In genomic region chr1:212858461-212859265, GRCh38 we compare ENCODE assay signal across 8 cellular contexts. TPM values are rescaled to one million over a fixed set of nuclear protein-coding genes. Genes with fewer than 3 reads are reported as not detected.
DNase-seq lines count a peak whose midpoint lies in the region; ATAC-seq and TF ChIP-seq lines count a peak whose summit lies in the region.

No MANE protein-coding gene starts in this region.

- H3K4me3 ChIP-seq in DND-41 (ENCODE audit: low read depth in 1 of 2, low read length in 2 of 2) (peak overlapping the region; percentile 42 to 72; a peak in 3 of 4 replicates), SK-N-SH (ENCODE audit: low read depth in 2 of 2, low read length in 1 of 2) (peak overlapping the region; percentile 78 to 80)

- H3K4me1 Mint-ChIP-seq in central memory CD8-positive, alpha-beta T cell: peaks cover 26% of the 10 kb centered on the region

- H3K4me2 ChIP-seq in DND-41 (ENCODE audit: insufficient read depth, low read length): peak overlapping the region; percentile 86
- H3K4me2 ChIP-seq in SK-N-SH: peak overlapping the region; percentile 95

- H4K20me1 ChIP-seq in DND-41 (ENCODE audit: insufficient read depth, low read length) (no peaks in the 10 kb centered on the region), SK-N-SH (ENCODE audit: insufficient read depth) (no peaks in the 10 kb centered on the region)

- no peaks in the 10 kb centered on the region for H3K27me3 ChIP-seq in DND-41 (ENCODE audit: insufficient read depth, low read length, poor library complexity)
- no peaks in the 10 kb centered on the region for H3K27me3 ChIP-seq in SK-N-SH (ENCODE audit: insufficient read depth)
- no peaks in the 10 kb centered on the region for H3K27me3 ChIP-seq in layer of hippocampus (ENCODE audit: control insufficient read depth, insufficient read depth, low read length)

- no peaks in the 10 kb centered on the region for H3K9me2 ChIP-seq in SK-N-SH

- WGBS in SK-N-SH (ENCODE audit: low lambda C conversion rate): 7% methylated on average over 14 of the region's 54 CpGs

- TF ChIP-seq CTCF in DND-41 (IDR thresholded peaks at IDR 0.05; ENCODE audit: borderline replicate concordance, extremely low read depth, low read length, poor library complexity, severe bottlenecking): no peak
- TF ChIP-seq CTCF in SK-N-SH (IDR thresholded peaks at IDR 0.05): no peak

- peaks cover 14% of the 10 kb centered on the region for H3K36me3 ChIP-seq in DND-41 (ENCODE audit: insufficient read depth, low read length)
- peaks cover 4 to 12% of the 10 kb centered on the region in 2 experiments for H3K36me3 ChIP-seq in SK-N-SH (replicated peaks in 1 of 2; ENCODE audit: control insufficient read depth in 1 of 2, insufficient read depth in 2 of 2, low read length in 1 of 2)

- no peak for TF ChIP-seq RAD21 in SK-N-SH (IDR thresholded peaks at IDR 0.05; ENCODE audit: low read length)

- peak overlapping the region; percentile 92 for H2AFZ ChIP-seq in DND-41 (ENCODE audit: low read depth, low read length)
- H2AFZ ChIP-seq in SK-N-SH (ENCODE audit: low read depth): peak overlapping the region; percentile 70

- no peak for TF ChIP-seq EP300 in SK-N-SH (IDR thresholded peaks at IDR 0.05; ENCODE audit: borderline replicate concordance in 1 of 2, low read depth in 1 of 2, low read length in 1 of 2)

- H3K9ac ChIP-seq in DND-41 (ENCODE audit: low read depth, low read length): peak overlapping the region; percentile 66
- H3K9ac ChIP-seq in SK-N-SH: peak overlapping the region; percentile 72

- peak overlapping the region; percentile 87 for H3K27ac Mint-ChIP-seq in central memory CD8-positive, alpha-beta T cell (ENCODE audit: low read depth)

- no peaks in the 10 kb centered on the region for H3K9me3 Mint-ChIP-seq in central memory CD8-positive, alpha-beta T cell

- H3K4me1 ChIP-seq in DND-41 (ENCODE audit: insufficient read depth, low read length) (peaks cover 58% of the 10 kb centered on the region), SK-N-SH (ENCODE audit: control insufficient read depth in 1 of 2, insufficient read depth in 2 of 2, low read depth in 1 of 2, low read length in 1 of 2) (peaks cover 0 to 18% of the 10 kb centered on the region in 2 experiments; a peak in 2 of 4 replicates)

- no peaks in the 10 kb centered on the region for H3K27me3 Mint-ChIP-seq in central memory CD8-positive, alpha-beta T cell

- CTCF ChIA-PET in SK-N-SH (lab: Yijun Ruan, JAX): interaction anchor here (0.6 to 2.4 kb wide), 7 partner anchors 11 to 403 kb away, joined by 3 to 7 read pairs (median 3); partner anchors contain the start of genes NSL1 and SPATA45

- H3K79me2 ChIP-seq in DND-41 (ENCODE audit: insufficient read depth, low read length) (peaks cover 65% of the 10 kb centered on the region), SK-N-SH (ENCODE audit: insufficient read depth) (peaks cover 60% of the 10 kb centered on the region)

- ATAC-seq in DND-41 (ENCODE audit: insufficient read depth, low read depth) (peak; percentile 14; the same call in 2 of the 3 replicates), GM19467 (IDR thresholded peaks at IDR 0.05; ENCODE audit: unreplicated experiment) (peak; percentile 14), HG03571 (IDR thresholded peaks at IDR 0.05; ENCODE audit: unreplicated experiment) (peak; percentile 9)
- peak; percentile 22 for ATAC-seq in central memory CD8-positive, alpha-beta T cell (replicated peaks; ENCODE audit: extremely low read depth, poor library complexity, severe bottlenecking)

- H3K27ac ChIP-seq in DND-41 (ENCODE audit: low read length): peak overlapping the region; percentile 80
- H3K27ac ChIP-seq in SK-N-SH (ENCODE audit: low read depth in 2 of 2, low read length in 1 of 2): peak overlapping the region; percentile 75 to 81; a peak in 3 of 4 replicates
- peak overlapping the region; percentile 82 for H3K27ac ChIP-seq in layer of hippocampus (ENCODE audit: low read depth, low read length)

- H3K36me3 Mint-ChIP-seq in central memory CD8-positive, alpha-beta T cell (ENCODE audit: insufficient read depth): peaks cover 5% of the 10 kb centered on the region

- H3K4me3 Mint-ChIP-seq in central memory CD8-positive, alpha-beta T cell: no peak overlapping the region

- peaks cover 8% of the 10 kb centered on the region for H3F3A ChIP-seq in SK-N-SH (replicated peaks; ENCODE audit: insufficient read depth)

- DNase-seq in DND-41 (no peak), SK-N-SH (no peak), KG1 (lab: John Stamatoyannopoulos, UW) (no peak)
- DNase-seq in central memory CD8-positive, alpha-beta T cell (ENCODE audit: low spot score in 2 of 2): peak in 1 of 2 donors; percentile 14
- DNase-seq in stimulated activated CD4-positive, alpha-beta T cell treated with anti-CD3 and anti-CD28 coated beads, Interleukin-15, amount 100 ng/mL, for 24 hours: peak; percentile 22

- POLR2A ChIA-PET in SK-N-SH (lab: Yijun Ruan, JAX): interaction anchor here (1.0 kb wide), 3 partner anchors 67 to 300 kb away, joined by 3 to 6 read pairs (median 3); partner anchors contain the start of genes NSL1 and TATDN3

- H3K9me3 ChIP-seq in DND-41 (ENCODE audit: insufficient read depth, low read length, severe bottlenecking) (no peaks in the 10 kb centered on the region), SK-N-SH (no peaks in the 10 kb centered on the region)

TF ChIP-seq in SK-N-SH, 30 proteins besides CTCF, POLR2A, EP300 and RAD21:
- TF ChIP-seq USF2 (IDR thresholded peaks at IDR 0.05; ENCODE audit: borderline replicate concordance, low read depth, low read length): no peak
- TF ChIP-seq SMC3 (IDR thresholded peaks at IDR 0.05; ENCODE audit: low read depth, low read length): no peak
- TF ChIP-seq MAX (IDR thresholded peaks at IDR 0.05; ENCODE audit: low read depth): peak; percentile 65; the same call in 1 of the 2 replicates
- TF ChIP-seq ELF1 (IDR thresholded peaks at IDR 0.05): no peak
- peak; percentile 0; the same call in 1 of the 2 replicates for TF ChIP-seq PBX3 (IDR thresholded peaks at IDR 0.05)
TF ChIP-seq in SK-N-SH: peak in this region for 2.

RNA-seq across cellular contexts. Expression of gene FLVCR1, which starts 0.6 kb away (rescaled TPM):
- 1.7 and 2.5 TPM in 2 replicates for polyA plus RNA-seq in SK-N-SH (2012; rRNA removed)
- 1.9 and 2.1 TPM in 2 replicates for polyA plus RNA-seq in SK-N-SH (2012; cell fraction: cytosol; rRNA removed)
- 4.4 and 7.7 TPM in 2 replicates for polyA plus RNA-seq in SK-N-SH (2012; cell fraction: nucleus; rRNA removed)

RNA-seq across cellular contexts. Expression of gene SPATA45, which starts 11.2 kb away (rescaled TPM):
- 0.24 TPM in 1 of 2 replicates, not detected in the other for polyA plus RNA-seq in SK-N-SH (2012; rRNA removed)
- polyA plus RNA-seq in SK-N-SH (2012; cell fraction: cytosol; rRNA removed): 0.12 and 0.60 TPM in 2 replicates
- polyA plus RNA-seq in SK-N-SH (2012; cell fraction: nucleus; rRNA removed): not detected in 2 replicates
